Comparison of ENCODE assay signal across 18 cellular contexts in the genomic region with DNA sequence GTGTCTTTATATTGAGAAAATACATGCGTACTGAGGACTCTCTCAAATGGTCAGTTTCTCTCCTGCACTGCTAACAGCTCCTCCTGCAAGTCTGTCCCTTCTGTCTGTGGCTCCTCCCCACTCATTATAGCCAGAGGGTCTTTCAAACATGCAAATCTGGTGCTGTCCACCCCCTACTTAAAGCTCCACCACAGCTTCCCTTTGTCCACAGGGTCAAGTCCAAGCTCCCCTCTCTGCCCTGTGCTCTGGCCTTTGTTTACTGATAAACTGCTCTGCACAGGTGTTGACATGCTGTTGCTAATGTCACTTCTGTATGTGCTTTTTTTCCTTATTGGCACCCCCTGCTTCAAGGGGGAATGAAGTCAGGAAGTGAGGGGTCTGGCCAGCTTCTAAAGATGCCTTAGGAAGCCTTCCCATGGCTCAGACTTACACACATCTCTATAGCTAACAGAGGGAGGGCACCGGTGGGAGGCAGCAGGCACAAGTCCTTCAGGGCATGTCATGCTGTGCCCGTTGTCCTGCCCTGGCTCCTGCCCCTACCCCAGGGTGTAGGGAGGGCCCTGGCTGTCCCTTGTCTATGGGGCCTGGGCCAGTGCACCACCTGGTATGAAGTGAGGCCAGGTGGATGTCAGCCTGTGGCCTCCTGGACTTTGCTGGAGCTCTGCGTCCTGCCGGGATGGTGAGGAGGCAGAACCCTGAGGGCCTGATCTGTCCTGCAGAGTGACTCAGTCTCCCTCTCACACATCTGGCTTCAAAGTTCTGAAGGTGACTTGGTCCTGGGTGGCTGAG. TPM values are rescaled to one million over a fixed set of nuclear protein-coding genes. Genes with fewer than 3 reads are reported as not detected.
DNase-seq lines count a peak whose midpoint lies in the region; ATAC-seq, FAIRE-seq and TF ChIP-seq lines count a peak whose summit lies in the region.
"Had no signal": no experiment of that assay in that cellular context is flagged by ENCODE, and none has a peak within 500 bp of the region (broad histone marks: within the 10 kb centered on the region; RNA-seq: fewer than 3 reads in every experiment).

No MANE protein-coding gene starts in this region.

- peak overlapping the region; percentile 4 to 5 for H3K27ac Mint-ChIP-seq in activated naive CD4-positive, alpha-beta T cell treated with anti-CD3 and anti-CD28 coated beads, Interleukin-2, amount 50 U/mL, for 72 hours
- H3K27ac Mint-ChIP-seq: activated T-helper 17 cell treated with anti-CD3 and anti-CD28 coated beads, Interleukin-2, amount 50 U/mL, for 72 hours; T-helper 1 cell treated with Interleukin-12 subunit alpha and Interleukin-12 subunit beta and Interleukin-4 antibody, amounts not matched to agents 30 μg/mL and 1 μg/mL, for 36 hours had no signal

- intact Hi-C loops in K562 (cut with micrococcal nuclease): loop anchor here (5.0 kb wide), 1 partner anchor 68 kb away; no protein-coding TSS in a partner anchor
- intact Hi-C loops in transverse colon (cut with DNase I; ENCODE audit: low total_unique reads): loop anchor here (5.0 kb wide), 1 partner anchor 433 kb away; no protein-coding TSS in a partner anchor

- H3K9me3 ChIP-seq in K562 (replicated peaks; ENCODE audit: control insufficient read depth, insufficient read depth, low read depth, low read length): no peaks in the 10 kb centered on the region
- no peaks in the 10 kb centered on the region for H3K9me3 ChIP-seq in mesenchymal stem cell (ENCODE audit: control insufficient read depth, low read length)
- H3K9me3 ChIP-seq in transverse colon: no peaks in the 10 kb centered on the region
- H3K9me3 ChIP-seq: adrenal gland, prostate gland had no signal

- H4K8ac ChIP-seq in mesenchymal stem cell (ENCODE audit: low read length): peak overlapping the region; percentile 12

- H2BK5ac ChIP-seq in mesenchymal stem cell (ENCODE audit: low read depth, low read length, poor library complexity, severe bottlenecking): no peak overlapping the region

- H2AFZ ChIP-seq in K562 (ENCODE audit: low read depth, low read length) (no peak overlapping the region), mesenchymal stem cell (ENCODE audit: low read depth, low read length) (no peak overlapping the region)

- no peak for TF ChIP-seq RAD21 in K562 (CRISPR knock-in tag; conservative IDR thresholded peaks at IDR 0.05 in 1 of 2, IDR thresholded peaks at IDR 0.05 in 1 of 2)

- POLR2A ChIA-PET in K562 (lab: Yijun Ruan, JAX): interaction anchor here (0.6 to 1.6 kb wide), 10 partner anchors 9 to 821 kb away, joined by 3 to 4 read pairs (median 3); no protein-coding TSS in a partner anchor

- no peak for TF ChIP-seq POLR2A in K562 (conservative IDR thresholded peaks at IDR 0.05)
- no peak for TF ChIP-seq POLR2A in transverse colon (IDR thresholded peaks at IDR 0.05)

- WGBS in K562 (ENCODE audit: insufficient coverage, low coverage, missing lambda C conversion rate): 64% methylated on average over 5 of the region's 5 CpGs
- 79% methylated on average over 4 of the region's 5 CpGs for WGBS in mesenchymal stem cell
- 53% methylated on average over 5 of the region's 5 CpGs; no CpG with 5 or more reads in 1 of the 2 donors for WGBS in transverse colon (ENCODE audit: low coverage in 1 of 2), 2 donors

- TF ChIP-seq EP300 in K562 (IDR thresholded peaks at IDR 0.05; ENCODE audit: low read length) (no peak), transverse colon (IDR thresholded peaks at IDR 0.05; ENCODE audit: low read depth) (no peak)

- H3K4me3 ChIP-seq in K562 (no peak overlapping the region), mesenchymal stem cell (ENCODE audit: insufficient read depth in 1 of 2, low read depth in 1 of 2, low read length in 2 of 2) (no peak overlapping the region), transverse colon (no peak overlapping the region)
- H3K4me3 ChIP-seq: adrenal gland, prostate gland had no signal

- H4K91ac ChIP-seq in mesenchymal stem cell (ENCODE audit: low read length): peak overlapping the region; percentile 83

- no peaks in the 10 kb centered on the region for H3K79me2 ChIP-seq in K562 (ENCODE audit: control insufficient read depth, insufficient read depth, low read length)

- no peak for ATAC-seq in activated naive CD4-positive, alpha-beta T cell treated with anti-CD3 and anti-CD28 coated beads, Interleukin-2, amount 50 U/mL, for 72 hours
- ATAC-seq in K562: no peak
- no peak for ATAC-seq in GM18519 (IDR thresholded peaks at IDR 0.05; ENCODE audit: low FRiP score, unreplicated experiment)
- ATAC-seq: activated T-helper 17 cell treated with anti-CD3 and anti-CD28 coated beads, Interleukin-2, amount 50 U/mL, for 72 hours had no signal

- H3K9me1 ChIP-seq in K562 (ENCODE audit: control insufficient read depth, insufficient read depth, low read length): no peaks in the 10 kb centered on the region

- H2AK5ac ChIP-seq in mesenchymal stem cell (ENCODE audit: low read length, severe bottlenecking): peak overlapping the region; percentile 95

- DNase-seq in activated naive CD4-positive, alpha-beta T cell treated with anti-CD3 and anti-CD28 coated beads, Interleukin-2, amount 50 U/mL, for 72 hours (ENCODE audit: low spot score in 2 of 2): no peak
- DNase-seq in activated naive CD4-positive, alpha-beta T cell treated with anti-CD3 and anti-CD28 coated beads, Interleukin-2, amount 50 U/mL, for 16 hours: no peak
- DNase-seq in K562 (ENCODE audit: extremely low read depth in 1 of 4, low spot score in 3 of 4) (peak in 2 of 4 experiments; percentile 9), mesenchymal stem cell (no peak), transverse colon (no peak), SIG-M5 (lab: John Stamatoyannopoulos, UW) (no peak)
- DNase-seq in activated T-cell treated with anti-CD3 and anti-CD28 coated beads, Interleukin-2, amount 50 U/mL, for 1 hour: no peak
- DNase-seq: C1 segment of cervical spinal cord, kidney glomerular epithelial cell, naive B cell had no signal

- H2BK120ac ChIP-seq in mesenchymal stem cell (ENCODE audit: low read depth, low read length): no peak overlapping the region

- H3K36me3 ChIP-seq in K562 (ENCODE audit: control insufficient read depth, insufficient read depth, low read length): no peaks in the 10 kb centered on the region
- H3K36me3 ChIP-seq in mesenchymal stem cell (ENCODE audit: control insufficient read depth in 1 of 2, insufficient read depth in 2 of 2, low read depth in 1 of 2, low read length in 2 of 2): peaks cover 0 to 3% of the 10 kb centered on the region in 2 experiments
- no peaks in the 10 kb centered on the region for H3K36me3 ChIP-seq in transverse colon
- H3K36me3 ChIP-seq: adrenal gland, prostate gland had no signal

- no TSS peak for BruUV-seq in K562 (replicated peaks; lab: Mats Ljungman, UMichigan)

- H3K4me1 ChIP-seq in K562 (replicated peaks in 1 of 2; ENCODE audit: control insufficient read depth in 2 of 2, insufficient read depth in 2 of 2, low read length in 2 of 2): peaks cover 22 to 28% of the 10 kb centered on the region in 2 experiments
- peaks cover 17% of the 10 kb centered on the region for H3K4me1 ChIP-seq in mesenchymal stem cell (ENCODE audit: control insufficient read depth, insufficient read depth, low read depth, low read length)
- peaks cover 14 to 72% (median 44%) of the 10 kb centered on the region in 4 donors for H3K4me1 ChIP-seq in transverse colon
- H3K4me1 ChIP-seq: prostate gland had no signal

- H3K4me2 ChIP-seq in K562 (ENCODE audit: insufficient read depth, low read length) (no peak overlapping the region), mesenchymal stem cell (ENCODE audit: low read length, poor library complexity, severe bottlenecking) (no peak overlapping the region)

- H3K18ac ChIP-seq in mesenchymal stem cell (ENCODE audit: low read depth in 1 of 2, low read length in 2 of 2): peak overlapping the region; percentile 4 to 88

- peak overlapping the region; percentile 38 to 94 for H2BK12ac ChIP-seq in mesenchymal stem cell (ENCODE audit: low read length in 2 of 2)

- no peaks in the 10 kb centered on the region for H3K9me3 Mint-ChIP-seq in activated naive CD4-positive, alpha-beta T cell treated with anti-CD3 and anti-CD28 coated beads, Interleukin-2, amount 50 U/mL, for 72 hours
- H3K9me3 Mint-ChIP-seq: activated T-helper 17 cell treated with anti-CD3 and anti-CD28 coated beads, Interleukin-2, amount 50 U/mL, for 72 hours; naive B cell; T-helper 1 cell treated with Interleukin-12 subunit alpha and Interleukin-12 subunit beta and Interleukin-4 antibody, amounts not matched to agents 30 μg/mL and 1 μg/mL, for 36 hours had no signal

- no peak for FAIRE-seq in K562 (lab: Jason Lieb, UNC)
- FAIRE-seq: endometrium, HTR-8/SVneo had no signal

- peak overlapping the region; percentile 26 for H2BK15ac ChIP-seq in mesenchymal stem cell (ENCODE audit: low read depth, poor library complexity, severe bottlenecking)

- H3K23ac ChIP-seq in mesenchymal stem cell (ENCODE audit: low read length in 2 of 2): no peak overlapping the region

- peak overlapping the region in 1 of 2 experiments; percentile 78 for H3K14ac ChIP-seq in mesenchymal stem cell (ENCODE audit: low read length in 2 of 2)

- TF ChIP-seq CTCF in K562 (IDR thresholded peaks at IDR 0.05 in 2 of 3, conservative IDR thresholded peaks at IDR 0.05 in 1 of 3; ENCODE audit: insufficient read depth in 2 of 3, low read depth in 1 of 3, low read length in 3 of 3): no peak
- no peak for TF ChIP-seq CTCF in transverse colon (IDR thresholded peaks at IDR 0.05)

- peak overlapping the region; percentile 37; the same call in 1 of the 3 replicates for H3K27ac ChIP-seq in K562 (ENCODE audit: extremely low read depth, low read depth, low read length)
- no peak overlapping the region for H3K27ac ChIP-seq in mesenchymal stem cell (ENCODE audit: low read length, poor library complexity, severe bottlenecking)
- peak overlapping the region; percentile 84 to 91 (median 86) for H3K27ac ChIP-seq in transverse colon
- H3K27ac ChIP-seq: adrenal gland, prostate gland had no signal

- in situ Hi-C loops in K562 (cut with MboI): no loop called here
- in situ Hi-C loops in transverse colon (cut with MboI; ENCODE audit: low pct_ligation_motif_present in 1 of 4, low pct_unique_long_range_greater_than_20kb in 1 of 4, low sequenced_read_pairs in 3 of 4): no loop called here

- H4K20me1 ChIP-seq in K562 (replicated peaks; ENCODE audit: control insufficient read depth, insufficient read depth, low read length): peaks cover 23% of the 10 kb centered on the region

- H3K4ac ChIP-seq in mesenchymal stem cell (ENCODE audit: low read depth in 1 of 2, low read length in 2 of 2): peak overlapping the region in 1 of 2 experiments; percentile 83

- CTCF ChIA-PET in K562 (lab: Yijun Ruan, JAX; ENCODE audit: low intra/inter-chr PET ratio): no interaction called here

- H3K9ac ChIP-seq in K562 (ENCODE audit: insufficient read depth in 1 of 2, low read depth in 2 of 2, low read length in 2 of 2) (peak overlapping the region in 1 of 2 experiments; percentile 27; a peak in 2 of 4 replicates), mesenchymal stem cell (ENCODE audit: low read length) (no peak overlapping the region)

- H3K27me3 ChIP-seq in K562 (ENCODE audit: control insufficient read depth in 2 of 2, insufficient read depth in 2 of 2, low read length in 2 of 2): no peaks in the 10 kb centered on the region
- no peaks in the 10 kb centered on the region for H3K27me3 ChIP-seq in mesenchymal stem cell (ENCODE audit: control insufficient read depth in 1 of 2, insufficient read depth in 1 of 2, low read length in 2 of 2)
- H3K27me3 ChIP-seq in transverse colon: no peaks in the 10 kb centered on the region
- H3K27me3 ChIP-seq: adrenal gland had no signal

- no peaks in the 10 kb centered on the region for H3K79me1 ChIP-seq in mesenchymal stem cell (replicated peaks; ENCODE audit: low read length, poor library complexity, severe bottlenecking)

- no peaks in the 10 kb centered on the region for H3K36me3 Mint-ChIP-seq in activated naive CD4-positive, alpha-beta T cell treated with anti-CD3 and anti-CD28 coated beads, Interleukin-2, amount 50 U/mL, for 72 hours
- H3K36me3 Mint-ChIP-seq: naive B cell had no signal

RNA-seq across cellular contexts. Expression of a gene that starts 47.5 kb away (rescaled TPM):
- not detected for total RNA-seq in activated naive CD4-positive, alpha-beta T cell treated with anti-CD3 and anti-CD28 coated beads, Interleukin-2, amount 50 U/mL, for 72 hours
- total RNA-seq in K562 (2011; cell fraction: chromatin; rRNA removed; ENCODE audit: low replicate concordance): not detected in 2 replicates
- under 0.01 TPM in 2 replicates for total RNA-seq in K562 (2011; cell fraction: nucleolus; rRNA removed)
- not detected in 2 replicates for total RNA-seq in K562 (2011; cell fraction: nucleoplasm; rRNA removed)
- total RNA-seq in K562 (2014; rRNA removed): not detected in 2 replicates
- not detected in 2 replicates for total RNA-seq in K562 (2014; rRNA removed; fragmentation: Illumina TruSeq; extraction: Trizol)
- not detected in 2 replicates for total RNA-seq in K562 (2015; rRNA removed; fragmentation: Illumina TruSeq; extraction: Trizol)
- total RNA-seq in K562 (2021): not detected in 2 replicates
- polyA plus RNA-seq in K562 (2011; rRNA removed): 0.01 TPM in 1 of 2 replicates, not detected in the other
- polyA plus RNA-seq in K562 (2011; cell fraction: cytosol; rRNA removed): 0.01 TPM in 1 of 2 replicates, not detected in the other
- 0.01 TPM in 1 of 2 replicates, not detected in the other for polyA plus RNA-seq in K562 (2011; cell fraction: nucleus; rRNA removed)
- polyA plus RNA-seq in K562 (2012): 0.07 TPM in 2 replicates
- not detected in 2 replicates for polyA plus RNA-seq in K562 (2014; fragmentation: Illumina TruSeq; extraction: Trizol)
- not detected for polyA plus RNA-seq in K562 (2014; fragmentation: Nextera tagmentation; extraction: Ambion mirVana)
- polyA plus RNA-seq in K562 (2014; rRNA removed): not detected in 2 replicates
- not detected in 2 replicates for polyA minus RNA-seq in K562 (2011; rRNA and poly(A)+ RNA removed)
- polyA minus RNA-seq in K562 (2011; cell fraction: cytosol; rRNA and poly(A)+ RNA removed): not detected in 2 replicates
- not detected in 2 replicates for polyA minus RNA-seq in K562 (2011; cell fraction: nucleus; rRNA and poly(A)+ RNA removed)
- polyA plus RNA-seq in mesenchymal stem cell (2013, experiment 1 of 2): 0.01 TPM
- not detected for polyA plus RNA-seq in mesenchymal stem cell (2013, experiment 2 of 2)
- under 1 TPM in 2 of 4 donors, not detected in 2; 0.55 to 0.95 TPM for total RNA-seq in transverse colon
- total RNA-seq: A673; activated T-helper 17 cell treated with anti-CD3 and anti-CD28 coated beads, Interleukin-2, amount 50 U/mL, for 72 hours had no signal
